11 cellular contexts compared by ENCODE assay signal in the genomic region with DNA sequence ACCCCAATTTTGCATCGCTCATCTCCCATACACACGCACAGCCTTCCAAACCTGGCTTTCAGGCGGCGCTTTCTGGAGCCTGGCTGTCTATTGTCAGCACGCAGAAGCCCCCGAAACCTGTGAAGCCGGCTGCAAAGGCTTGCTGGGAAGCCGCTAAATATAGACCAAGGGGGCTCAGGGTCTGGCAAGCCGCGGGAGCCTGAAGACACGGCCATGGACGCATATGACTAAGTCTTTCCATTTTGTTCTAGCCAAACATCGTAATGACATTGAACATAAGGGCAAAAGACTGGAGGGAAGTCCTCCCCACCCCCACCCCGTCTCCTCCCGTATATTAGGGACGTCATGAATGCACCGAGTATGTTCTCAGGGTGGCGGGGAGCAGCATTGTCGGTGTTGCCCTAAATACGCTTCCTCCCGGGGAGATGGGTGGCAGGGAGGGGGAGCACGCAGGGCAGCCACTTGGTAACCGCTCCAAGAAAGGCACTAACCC. TPM values are rescaled to one million over a fixed set of nuclear protein-coding genes. Genes with fewer than 3 reads are reported as not detected.
DNase-seq lines count a peak whose midpoint lies in the region; ATAC-seq, FAIRE-seq and TF ChIP-seq lines count a peak whose summit lies in the region.
"Had no signal": no experiment of that assay in that cellular context is flagged by ENCODE, and none has a peak within 500 bp of the region (broad histone marks: within the 10 kb centered on the region; RNA-seq: fewer than 3 reads in every experiment).

No MANE protein-coding gene starts in this region.

- TF ChIP-seq POLR2A in endothelial cell of umbilical vein (IDR thresholded peaks at IDR 0.05; ENCODE audit: low read depth, low read length) (no peak), lower leg skin (IDR thresholded peaks at IDR 0.05) (no peak)

- TF ChIP-seq CTCF in DOHH2 (IDR thresholded peaks at IDR 0.05; ENCODE audit: low read depth, low read length, poor library complexity, severe bottlenecking) (no peak), endothelial cell of umbilical vein (IDR thresholded peaks at IDR 0.05; ENCODE audit: extremely low read depth in 1 of 2, insufficient read depth in 1 of 2, low read depth in 1 of 2, low read length in 2 of 2) (no peak), lower leg skin (IDR thresholded peaks at IDR 0.05) (no peak)

- no peaks in the 10 kb centered on the region for H4K20me1 ChIP-seq in DOHH2 (ENCODE audit: control insufficient read depth, insufficient read depth, low read depth, low read length)
- H4K20me1 ChIP-seq in endothelial cell of umbilical vein (replicated peaks; ENCODE audit: control insufficient read depth, extremely low read depth, insufficient read depth, low read length), result no peaks in the 10 kb centered on the region

- H2AFZ ChIP-seq in endothelial cell of umbilical vein (ENCODE audit: low read depth, low read length), result no peak overlapping the region
- peak overlapping the region; percentile 92 for H2AFZ ChIP-seq in neuron (ENCODE audit: low read depth, low read length)

- POLR2A ChIA-PET in endothelial cell of umbilical vein (lab: Charles Lee), result no interaction called here

- H3K36me3 ChIP-seq in DOHH2 (ENCODE audit: control insufficient read depth, low read length) (no peaks in the 10 kb centered on the region), endothelial cell of umbilical vein (ENCODE audit: control insufficient read depth in 2 of 2, extremely low read depth in 1 of 2, insufficient read depth in 2 of 2, low read length in 2 of 2) (no peaks in the 10 kb centered on the region), neuron (ENCODE audit: insufficient read depth, low read length) (no peaks in the 10 kb centered on the region)

- dilution Hi-C loops in endothelial cell of umbilical vein (cut with MboI; ENCODE audit: extremely low pct_ligation_motif_present, low sequenced_read_pairs), result no loop called here

- H3K27ac ChIP-seq in DOHH2 (ENCODE audit: low read depth, low read length) (peak overlapping the region; percentile 27; the same call in 1 of the 2 replicates), endothelial cell of umbilical vein (ENCODE audit: insufficient read depth, low read depth, low read length) (no peak overlapping the region)

- WGBS in lower leg skin, 2 donors, result 3 to 5% methylated on average over 21 to 23 of the region's 23 CpGs

- no peaks in the 10 kb centered on the region for H3K9me1 ChIP-seq in endothelial cell of umbilical vein (replicated peaks; ENCODE audit: control insufficient read depth, extremely low read depth, insufficient read depth, low read length)

- H3K9me2 ChIP-seq in DOHH2 (replicated peaks; ENCODE audit: control insufficient read depth, low read length), result no peaks in the 10 kb centered on the region

- no peak for FAIRE-seq in endothelial cell of umbilical vein (lab: Jason Lieb, UNC)
- FAIRE-seq: D721Med had no signal

- H3K4me1 ChIP-seq in DOHH2 (ENCODE audit: control insufficient read depth, low read length) (peaks cover 9% of the 10 kb centered on the region; the same call in 1 of the 2 replicates), endothelial cell of umbilical vein (ENCODE audit: control insufficient read depth, extremely low read depth, insufficient read depth, low read length) (no peaks in the 10 kb centered on the region), neuron (ENCODE audit: insufficient read depth, low read length) (peaks cover 18% of the 10 kb centered on the region)

- no peaks in the 10 kb centered on the region for H3F3A ChIP-seq in DOHH2 (ENCODE audit: control insufficient read depth, insufficient read depth)

- H3K9ac ChIP-seq in endothelial cell of umbilical vein (replicated peaks; ENCODE audit: extremely low read depth, insufficient read depth, low read length), result no peak overlapping the region

- H3K9me3 ChIP-seq in DOHH2 (ENCODE audit: control insufficient read depth, insufficient read depth, low read length) (no peaks in the 10 kb centered on the region), endothelial cell of umbilical vein (replicated peaks; ENCODE audit: control insufficient read depth, insufficient read depth, low read length) (no peaks in the 10 kb centered on the region), neuron (ENCODE audit: low read length) (no peaks in the 10 kb centered on the region)

- H3K4me3 ChIP-seq in DOHH2 (ENCODE audit: low read length) (peak overlapping the region; percentile 74), endothelial cell of umbilical vein (replicated peaks in 1 of 3; ENCODE audit: insufficient read depth in 1 of 3, low read depth in 1 of 3, low read length in 3 of 3) (no peak overlapping the region), neuron (ENCODE audit: low read length) (peak overlapping the region; percentile 66), lower leg skin (ENCODE audit: low read depth, poor library complexity, severe bottlenecking) (no peak overlapping the region)

- no peak for ATAC-seq in GM21786 (IDR thresholded peaks at IDR 0.05; ENCODE audit: unreplicated experiment)
- ATAC-seq: naive thymus-derived CD4-positive, alpha-beta T cell had no signal

- intact Hi-C loops in endothelial cell of umbilical vein (cut with micrococcal nuclease) (no loop called here), lower leg skin (cut with DNase I; ENCODE audit: low total_unique reads) (no loop called here)

- H3K4me2 ChIP-seq in DOHH2 (ENCODE audit: low read length), result peak overlapping the region; percentile 54
- H3K4me2 ChIP-seq in endothelial cell of umbilical vein (ENCODE audit: insufficient read depth, low read length), result no peak overlapping the region

- H3K79me2 ChIP-seq in DOHH2 (ENCODE audit: control insufficient read depth, low read length), result peaks cover 8% of the 10 kb centered on the region; the same call in 1 of the 2 replicates
- H3K79me2 ChIP-seq in endothelial cell of umbilical vein (ENCODE audit: control insufficient read depth, insufficient read depth, low read length), result no peaks in the 10 kb centered on the region

- CTCF ChIA-PET in endothelial cell of umbilical vein (lab: Charles Lee), result no interaction called here

- no TSS peak for BruUV-seq in endothelial cell of umbilical vein (replicated peaks; lab: Mats Ljungman, UMichigan)

- DNase-seq in NCI-H2171 treated with DMSO at 0.1 percent for 48 hours (lab: John Stamatoyannopoulos, UW) (peak; percentile 25), endothelial cell of umbilical vein (ENCODE audit: low read depth, low spot score) (no peak), lower leg skin (ENCODE audit: low spot score in 2 of 2) (no peak), NCI-H146 (lab: John Stamatoyannopoulos, UW) (no peak)
- DNase-seq in NK-92 treated with Interleukin-12 subunit alpha and Interleukin-12 subunit beta, amount 100 ng/mL, for 24 hours (lab: John Stamatoyannopoulos, UW), result no peak
- DNase-seq: naive thymus-derived CD4-positive, alpha-beta T cell had no signal

- H3K27me3 ChIP-seq in DOHH2 (ENCODE audit: control insufficient read depth, low read length) (no peaks in the 10 kb centered on the region), endothelial cell of umbilical vein (ENCODE audit: control insufficient read depth in 2 of 2, insufficient read depth in 2 of 2, low read length in 2 of 2) (peaks cover 16 to 27% of the 10 kb centered on the region in 2 experiments), neuron (ENCODE audit: insufficient read depth, low read length) (peaks cover 6% of the 10 kb centered on the region)

TF ChIP-seq in endothelial cell of umbilical vein, 7 proteins besides CTCF, POLR2A, EP300 and RAD21:
- TF ChIP-seq EZH2 (IDR thresholded peaks at IDR 0.05; ENCODE audit: borderline replicate concordance, low read depth, low read length, severe bottlenecking) (peak; percentile 56), POLR2AphosphoS5 (IDR thresholded peaks at IDR 0.05; ENCODE audit: insufficient read depth, low read depth, low read length) (no peak), MYC (IDR thresholded peaks at IDR 0.05; ENCODE audit: low read depth, low read length) (no peak)

RNA-seq across cellular contexts. Expression of gene CTNND2, which starts 1.1 kb away (rescaled TPM):
- total RNA-seq in endothelial cell of umbilical vein (not detected in 2 replicates), lower leg skin (1 to 10 TPM in 1 of 4 donors, under 1 TPM in 3; 0.21 to 2.9 (median 0.55) TPM)
- polyA plus RNA-seq in endothelial cell of umbilical vein, result not detected in 2 replicates
- not detected in 2 replicates for polyA plus RNA-seq in endothelial cell of umbilical vein (2011; cell fraction: cytosol; rRNA removed)
- polyA plus RNA-seq in endothelial cell of umbilical vein (2011; cell fraction: nucleus; rRNA removed), result not detected in 2 replicates
- polyA plus RNA-seq in endothelial cell of umbilical vein (2012), result not detected in 2 replicates
- polyA minus RNA-seq in endothelial cell of umbilical vein, result not detected in 2 replicates
- polyA minus RNA-seq in endothelial cell of umbilical vein (2011; cell fraction: cytosol; rRNA and poly(A)+ RNA removed), result not detected
- not detected in 2 replicates for polyA minus RNA-seq in endothelial cell of umbilical vein (2011; cell fraction: nucleus; rRNA and poly(A)+ RNA removed)
- total RNA-seq: activated CD8-positive, alpha-beta memory T cell treated with anti-CD3 and anti-CD28 coated beads for 36 hours had no signal
- polyA plus RNA-seq: naive thymus-derived CD4-positive, alpha-beta T cell had no signal

Comparison
In these comparisons a context has a peak if more than half of its experiments do, and no peak if none do; other contexts are left out.
1. H3K4me3 ChIP-seq: peak in DOHH2 (single experiment) and neuron (single experiment); none in endothelial cell of umbilical vein (0 of 3) and lower leg skin (single experiment).